Comparison of ENCODE assay signal across 16 cellular contexts in genomic region chr9:92558612-92559374, GRCh38. TPM values are rescaled to one million over a fixed set of nuclear protein-coding genes. Genes with fewer than 3 reads are reported as not detected.
"Had no signal": no experiment of that assay in that cellular context is flagged by ENCODE, and none has a peak within 500 bp of the region (broad histone marks: within the 10 kb centered on the region; RNA-seq: fewer than 3 reads in every experiment).

No MANE protein-coding gene starts in this region.

- H3K9me3 ChIP-seq: adrenal gland, gastrocnemius medialis, heart left ventricle, thyroid gland, uterus had no signal

- DNase-seq: activated effector memory CD4-positive, alpha-beta T cell treated with Interleukin-2 at 50 U/mL for 16 hours; activated naive CD4-positive, alpha-beta T cell treated with anti-CD3 and anti-CD28 coated beads, Interleukin-2, amount 50 U/mL, for 16 hours; activated T-cell treated with anti-CD3 and anti-CD28 coated beads for 4 hours; adrenal gland; central memory CD4-positive, alpha-beta T cell; gastrocnemius medialis; left cardiac atrium; midbrain; naive B cell; thyroid gland had no signal

- H3K27ac ChIP-seq: adrenal gland, coronary artery, gastrocnemius medialis, heart left ventricle, thyroid gland had no signal

- ATAC-seq: gastrocnemius medialis; heart left ventricle; stimulated activated memory B cell treated with anti-CD40 and anti-IgM and Interleukin-4, amounts not matched to agents 10 μg/mL and 1 μg/mL and 100 μg/mL, for 72 hours had no signal

- H3K36me3 ChIP-seq: adrenal gland, gastrocnemius medialis, heart left ventricle, thyroid gland, uterus had no signal

- H3K27ac Mint-ChIP-seq: stimulated activated memory B cell treated with anti-CD40 and anti-IgM and Interleukin-4, amounts not matched to agents 10 μg/mL and 1 μg/mL and 100 μg/mL, for 72 hours had no signal

- H3K9me3 Mint-ChIP-seq: stimulated activated memory B cell treated with anti-CD40 and anti-IgM and Interleukin-4, amounts not matched to agents 10 μg/mL and 1 μg/mL and 100 μg/mL, for 72 hours had no signal

- H3K27me3 ChIP-seq: adrenal gland, gastrocnemius medialis, heart left ventricle, thyroid gland, uterus had no signal

- H3K4me1 ChIP-seq: adrenal gland, gastrocnemius medialis had no signal

- H3K4me3 Mint-ChIP-seq: naive B cell; stimulated activated memory B cell treated with anti-CD40 and anti-IgM and Interleukin-4, amounts not matched to agents 10 μg/mL and 1 μg/mL and 100 μg/mL, for 72 hours had no signal

- H3K4me1 Mint-ChIP-seq: naive B cell; stimulated activated memory B cell treated with anti-CD40 and anti-IgM and Interleukin-4, amounts not matched to agents 10 μg/mL and 1 μg/mL and 100 μg/mL, for 72 hours had no signal

- H3K36me3 Mint-ChIP-seq: stimulated activated memory B cell treated with anti-CD40 and anti-IgM and Interleukin-4, amounts not matched to agents 10 μg/mL and 1 μg/mL and 100 μg/mL, for 72 hours had no signal

- H3K27me3 Mint-ChIP-seq: naive B cell; stimulated activated memory B cell treated with anti-CD40 and anti-IgM and Interleukin-4, amounts not matched to agents 10 μg/mL and 1 μg/mL and 100 μg/mL, for 72 hours had no signal

- H3K4me3 ChIP-seq: adrenal gland, coronary artery, gastrocnemius medialis, heart left ventricle, lung, thyroid gland, uterus had no signal

RNA-seq across cellular contexts. Expression of gene ECM2, which starts 23.0 kb away (rescaled TPM):
- total RNA-seq: endothelial cell of umbilical vein had no signal
